Comparison of ENCODE assay signal across 9 cellular contexts in the genomic region with DNA sequence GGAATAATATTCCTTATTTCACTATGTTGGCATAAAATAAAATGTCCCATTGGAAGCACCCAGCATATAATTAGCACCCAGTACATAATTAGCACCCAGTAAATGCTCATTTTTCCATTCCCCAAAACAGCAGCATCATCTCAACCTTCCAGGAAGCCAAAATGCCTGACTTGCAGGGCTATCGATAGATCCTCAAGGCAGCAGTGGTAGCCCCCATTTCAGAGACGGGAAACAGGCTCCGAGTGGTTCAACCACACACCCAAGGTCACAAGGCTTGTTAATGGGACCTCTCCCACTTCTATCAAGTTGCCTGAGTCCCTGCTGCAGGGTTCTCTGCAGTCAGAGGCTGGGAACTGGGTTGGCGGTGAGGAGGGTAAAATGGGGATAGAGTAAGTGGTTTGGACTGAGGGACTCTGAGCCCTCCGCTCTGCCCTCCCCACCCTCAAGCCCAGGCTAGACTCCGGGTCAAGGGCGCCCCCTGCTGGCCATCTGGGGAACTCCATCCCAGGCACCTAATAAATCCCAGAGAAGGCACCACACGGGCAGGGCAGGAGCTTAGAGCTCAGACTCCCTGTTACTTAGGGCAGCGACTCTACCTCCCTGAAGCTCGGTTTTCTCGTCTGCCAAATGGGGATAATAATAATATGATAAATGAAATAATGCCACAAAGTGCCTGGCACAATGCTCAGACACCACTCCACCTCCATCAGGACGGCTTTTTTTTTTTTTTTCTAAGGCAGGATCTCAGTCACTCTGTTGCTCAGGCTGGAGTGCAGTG. TPM values are rescaled to one million over a fixed set of nuclear protein-coding genes. Genes with fewer than 3 reads are reported as not detected.
DNase-seq lines count a peak whose midpoint lies in the region; ATAC-seq and TF ChIP-seq lines count a peak whose summit lies in the region.
"Had no signal": no experiment of that assay in that cellular context is flagged by ENCODE, and none has a peak within 500 bp of the region (broad histone marks: within the 10 kb centered on the region; RNA-seq: fewer than 3 reads in every experiment).

No MANE protein-coding gene starts in this region.

- no peaks in the 10 kb centered on the region for H3K36me3 ChIP-seq in CD4-positive, CD25-positive, alpha-beta regulatory T cell (ENCODE audit: control insufficient read depth, insufficient read depth, low read length)
- H3K36me3 ChIP-seq in MM.1S (replicated peaks; ENCODE audit: insufficient read depth, low read length) (no peaks in the 10 kb centered on the region), SU-DHL-6 (ENCODE audit: low read length) (no peaks in the 10 kb centered on the region)

- H3K79me2 ChIP-seq in MM.1S (ENCODE audit: low read length) (no peaks in the 10 kb centered on the region), SU-DHL-6 (ENCODE audit: insufficient read depth, low read length) (no peaks in the 10 kb centered on the region)

- H3K9me2 ChIP-seq in MM.1S (replicated peaks; ENCODE audit: insufficient read depth, low read length) (no peaks in the 10 kb centered on the region), SU-DHL-6 (replicated peaks; ENCODE audit: insufficient read depth, low read length) (no peaks in the 10 kb centered on the region)

- peaks cover 0 to 19% (median 3%) of the 10 kb centered on the region in 4 donors for H3K4me1 Mint-ChIP-seq in CD4-positive, CD25-positive, alpha-beta regulatory T cell
- peaks cover 22% of the 10 kb centered on the region for H3K4me1 Mint-ChIP-seq in activated naive CD8-positive, alpha-beta T cell treated with anti-CD3 and anti-CD28 coated beads for 36 hours

- peak; percentile 82 to 84 (median 84) for DNase-seq in CD4-positive, CD25-positive, alpha-beta regulatory T cell
- peak; percentile 85 for DNase-seq in MM.1S
- peak; percentile 89 for DNase-seq in activated naive CD8-positive, alpha-beta T cell treated with anti-CD3 and anti-CD28 coated beads for 36 hours
- DNase-seq in cardiac septum (ENCODE audit: low spot score): peak; percentile 94
- peak; percentile 33 for DNase-seq in renal cortical epithelial cell (ENCODE audit: low read depth)

- H4K20me1 ChIP-seq in MM.1S (ENCODE audit: insufficient read depth, low read length) (no peaks in the 10 kb centered on the region), SU-DHL-6 (ENCODE audit: low read depth, low read length) (no peaks in the 10 kb centered on the region)

- TF ChIP-seq CTCF in MM.1S (IDR thresholded peaks at IDR 0.05; ENCODE audit: low read length) (peak; percentile 97), SU-DHL-6 (IDR thresholded peaks at IDR 0.05; ENCODE audit: insufficient read depth, low read length, poor library complexity, severe bottlenecking) (peak; percentile 92)

- H3K9me3 ChIP-seq in CD4-positive, CD25-positive, alpha-beta regulatory T cell (ENCODE audit: control insufficient read depth in 2 of 2, low read length in 2 of 2): no peaks in the 10 kb centered on the region
- H3K9me3 ChIP-seq in MM.1S (replicated peaks; ENCODE audit: insufficient read depth, low read length) (no peaks in the 10 kb centered on the region), SU-DHL-6 (ENCODE audit: insufficient read depth, low read length) (no peaks in the 10 kb centered on the region)

- H3K27me3 ChIP-seq in CD4-positive, CD25-positive, alpha-beta regulatory T cell (ENCODE audit: control insufficient read depth, insufficient read depth, low read length): no peaks in the 10 kb centered on the region
- H3K27me3 ChIP-seq in MM.1S (replicated peaks; ENCODE audit: insufficient read depth, low read length): no peaks in the 10 kb centered on the region; the same call in 1 of the 2 replicates
- H3K27me3 ChIP-seq in SU-DHL-6 (ENCODE audit: low read length): no peaks in the 10 kb centered on the region

- intact Hi-C loops in cardiac septum (cut with DNase I): loop anchor here (1.0 kb wide), 1 partner anchor 59 kb away; no protein-coding TSS in a partner anchor

- H3F3A ChIP-seq in MM.1S (ENCODE audit: insufficient read depth, low read length): no peaks in the 10 kb centered on the region
- no peaks in the 10 kb centered on the region for H3F3A ChIP-seq in SU-DHL-6 (ENCODE audit: insufficient read depth)

- no peaks in the 10 kb centered on the region for H3K9me3 Mint-ChIP-seq in CD4-positive, CD25-positive, alpha-beta regulatory T cell
- H3K9me3 Mint-ChIP-seq in activated naive CD8-positive, alpha-beta T cell treated with anti-CD3 and anti-CD28 coated beads for 36 hours: no peaks in the 10 kb centered on the region

- H2AFZ ChIP-seq in MM.1S (ENCODE audit: low read length): peak overlapping the region; percentile 23; the same call in 1 of the 2 replicates
- H2AFZ ChIP-seq in SU-DHL-6 (ENCODE audit: low read depth, low read length, severe bottlenecking): no peak overlapping the region

- peak overlapping the region in 2 of 3 donors; percentile 11 to 46 for H3K27ac Mint-ChIP-seq in CD4-positive, CD25-positive, alpha-beta regulatory T cell
- H3K27ac Mint-ChIP-seq in activated naive CD8-positive, alpha-beta T cell treated with anti-CD3 and anti-CD28 coated beads for 36 hours: no peak overlapping the region

- H3K27ac ChIP-seq in CD4-positive, CD25-positive, alpha-beta regulatory T cell (ENCODE audit: insufficient read depth, low read length, poor library complexity, severe bottlenecking): no peak overlapping the region
- H3K27ac ChIP-seq in MM.1S (ENCODE audit: low read length) (no peak overlapping the region), SU-DHL-6 (ENCODE audit: low read depth, low read length) (no peak overlapping the region)
- H3K27ac ChIP-seq: SK-N-MC had no signal

- H3K27me3 Mint-ChIP-seq in CD4-positive, CD25-positive, alpha-beta regulatory T cell: peaks cover 17% of the 10 kb centered on the region
- H3K27me3 Mint-ChIP-seq in activated naive CD8-positive, alpha-beta T cell treated with anti-CD3 and anti-CD28 coated beads for 36 hours: no peaks in the 10 kb centered on the region

- H3K9ac ChIP-seq in MM.1S (ENCODE audit: low read length): no peak overlapping the region; the same call in 1 of the 2 replicates
- H3K9ac ChIP-seq in SU-DHL-6 (ENCODE audit: low read length): no peak overlapping the region

- no peak overlapping the region for H3K4me3 ChIP-seq in CD4-positive, CD25-positive, alpha-beta regulatory T cell (ENCODE audit: low read depth, low read length)
- no peak overlapping the region for H3K4me3 ChIP-seq in MM.1S (ENCODE audit: low read length)
- no peak overlapping the region for H3K4me3 ChIP-seq in SU-DHL-6 (ENCODE audit: insufficient read depth, low read length, poor library complexity, severe bottlenecking)
- H3K4me3 ChIP-seq: SK-N-MC had no signal

- H3K4me1 ChIP-seq in CD4-positive, CD25-positive, alpha-beta regulatory T cell (ENCODE audit: control insufficient read depth, insufficient read depth, low read length, poor library complexity, severe bottlenecking): peaks cover 13% of the 10 kb centered on the region
- H3K4me1 ChIP-seq in MM.1S (ENCODE audit: low read length): peaks cover 12% of the 10 kb centered on the region

- no peaks in the 10 kb centered on the region for H3K36me3 Mint-ChIP-seq in CD4-positive, CD25-positive, alpha-beta regulatory T cell
- H3K36me3 Mint-ChIP-seq in activated naive CD8-positive, alpha-beta T cell treated with anti-CD3 and anti-CD28 coated beads for 36 hours: no peaks in the 10 kb centered on the region

- H3K4me2 ChIP-seq in MM.1S (ENCODE audit: low read depth, low read length) (peak overlapping the region; percentile 57; the same call in 1 of the 2 replicates), SU-DHL-6 (ENCODE audit: low read depth, low read length, poor library complexity, severe bottlenecking) (no peak overlapping the region)

- ATAC-seq in CD4-positive, CD25-positive, alpha-beta regulatory T cell (ENCODE audit: low read depth in 2 of 2): peak; percentile 77 to 89
- ATAC-seq in GM19467 (IDR thresholded peaks at IDR 0.05; ENCODE audit: unreplicated experiment) (peak; percentile 49), HG03469 (IDR thresholded peaks at IDR 0.05; ENCODE audit: unreplicated experiment) (no peak)

- H3K4me3 Mint-ChIP-seq in CD4-positive, CD25-positive, alpha-beta regulatory T cell: peak overlapping the region in 1 of 4 donors; percentile 52
- no peak overlapping the region for H3K4me3 Mint-ChIP-seq in activated naive CD8-positive, alpha-beta T cell treated with anti-CD3 and anti-CD28 coated beads for 36 hours

RNA-seq across cellular contexts. Expression of gene LAPTM5, which starts 21.9 kb away (rescaled TPM):
- 589 TPM for total RNA-seq in CD4-positive, CD25-positive, alpha-beta regulatory T cell
- 100 to 1,000 TPM; 552 to 687 (median 620) TPM for polyA plus RNA-seq in CD4-positive, CD25-positive, alpha-beta regulatory T cell
- total RNA-seq in activated naive CD8-positive, alpha-beta T cell treated with anti-CD3 and anti-CD28 coated beads for 36 hours: 100 to 1,000 TPM; 232 to 233 TPM
- total RNA-seq in cardiac septum (14.2 TPM), renal cortical epithelial cell (0.17 TPM in 1 of 2 replicates, not detected in the other)

RNA-seq across cellular contexts. Expression of gene MATN1, which starts 56.1 kb away (rescaled TPM):
- 1.9 TPM for total RNA-seq in CD4-positive, CD25-positive, alpha-beta regulatory T cell
- not detected for polyA plus RNA-seq in CD4-positive, CD25-positive, alpha-beta regulatory T cell
- 1 to 10 TPM; 1.1 to 1.5 TPM for total RNA-seq in activated naive CD8-positive, alpha-beta T cell treated with anti-CD3 and anti-CD28 coated beads for 36 hours
- not detected for total RNA-seq in cardiac septum
- not detected in 2 replicates for total RNA-seq in renal cortical epithelial cell

Comparison
In these comparisons a context has a peak if more than half of its experiments do, and no peak if none do; other contexts are left out.
1. DNase-seq: peak in every context shown above with its lines; median percentile 94 in cardiac septum; 89 in activated naive CD8-positive, alpha-beta T cell treated with anti-CD3 and anti-CD28 coated beads for 36 hours; 85 in MM.1S; 84 in CD4-positive, CD25-positive, alpha-beta regulatory T cell; 33 in renal cortical epithelial cell.
2. RNA of gene LAPTM5, which starts 21.9 kb away (total RNA-seq): 589 TPM in CD4-positive, CD25-positive, alpha-beta regulatory T cell (single experiment) and 232 to 233 TPM in activated naive CD8-positive, alpha-beta T cell treated with anti-CD3 and anti-CD28 coated beads for 36 hours; 14.2 TPM in cardiac septum (single experiment) and 0.17 TPM in renal cortical epithelial cell; every median in the first group is over 10 times any median in the second.